In genomic region chr11:111352935-111353695, GRCh38 we compare ENCODE assay signal across 1 cellular context.
TF ChIP-seq lines count a peak whose summit lies in the region.

No MANE protein-coding gene starts in this region.

TF ChIP-seq in IMR-90, 13 proteins besides CTCF, POLR2A, EP300 and RAD21:
- TF ChIP-seq RFX5 (IDR thresholded peaks at IDR 0.05; ENCODE audit: low read depth, low read length) (no peak), MXI1 (IDR thresholded peaks at IDR 0.05; ENCODE audit: borderline replicate concordance, low read depth, low read length) (no peak), FOS (IDR thresholded peaks at IDR 0.05; ENCODE audit: low read depth, low read length) (no peak), ELK1 (IDR thresholded peaks at IDR 0.05; ENCODE audit: borderline replicate concordance, low read depth, low read length) (no peak), BHLHE40 (IDR thresholded peaks at IDR 0.05; ENCODE audit: low read depth, low read length) (no peak), CEBPB (IDR thresholded peaks at IDR 0.05; ENCODE audit: low read depth, low read length) (no peak)
